23 cellular contexts compared by ENCODE assay signal in genomic region chr2:16382451-16382850, GRCh38.
"Had no signal": no experiment of that assay in that cellular context is flagged by ENCODE, and none has a peak within 500 bp of the region (broad histone marks: within the 10 kb centered on the region; RNA-seq: fewer than 3 reads in every experiment).

No MANE protein-coding gene starts in this region.

- H3K4me3 Mint-ChIP-seq: mesothelial cell of epicardium; naive B cell; naive thymus-derived CD8-positive, alpha-beta T cell had no signal

- H3K27ac Mint-ChIP-seq: mesothelial cell of epicardium; naive B cell; naive thymus-derived CD8-positive, alpha-beta T cell had no signal

- ATAC-seq: esophagus mucosa; gastrocnemius medialis; heart right ventricle; left cardiac atrium; left lung; left ventricle myocardium superior; lower lobe of right lung; mucosa of descending colon; naive thymus-derived CD8-positive, alpha-beta T cell had no signal

- H3K36me3 Mint-ChIP-seq: mesothelial cell of epicardium; naive B cell; naive thymus-derived CD8-positive, alpha-beta T cell had no signal

- H3K4me1 Mint-ChIP-seq: naive B cell; naive thymus-derived CD8-positive, alpha-beta T cell had no signal

- DNase-seq: dermis blood vessel endothelial cell; dorsolateral prefrontal cortex; effector CD4-positive, alpha-beta T cell; effector memory CD4-positive, alpha-beta T cell; erythroblast; esophagus squamous epithelium; foreskin fibroblast; foreskin melanocyte; gastrocnemius medialis; glutamatergic neuron; head of caudate nucleus; heart right ventricle; hippocampal formation; left cardiac atrium; left lung; left ventricle myocardium superior; lower lobe of right lung; mesenchymal stem cell; mucosa of descending colon; naive B cell; naive thymus-derived CD8-positive, alpha-beta T cell had no signal

- H3K9me3 Mint-ChIP-seq: mesothelial cell of epicardium had no signal
